Comparison of ENCODE assay signal across 1 cellular context in the genomic region with DNA sequence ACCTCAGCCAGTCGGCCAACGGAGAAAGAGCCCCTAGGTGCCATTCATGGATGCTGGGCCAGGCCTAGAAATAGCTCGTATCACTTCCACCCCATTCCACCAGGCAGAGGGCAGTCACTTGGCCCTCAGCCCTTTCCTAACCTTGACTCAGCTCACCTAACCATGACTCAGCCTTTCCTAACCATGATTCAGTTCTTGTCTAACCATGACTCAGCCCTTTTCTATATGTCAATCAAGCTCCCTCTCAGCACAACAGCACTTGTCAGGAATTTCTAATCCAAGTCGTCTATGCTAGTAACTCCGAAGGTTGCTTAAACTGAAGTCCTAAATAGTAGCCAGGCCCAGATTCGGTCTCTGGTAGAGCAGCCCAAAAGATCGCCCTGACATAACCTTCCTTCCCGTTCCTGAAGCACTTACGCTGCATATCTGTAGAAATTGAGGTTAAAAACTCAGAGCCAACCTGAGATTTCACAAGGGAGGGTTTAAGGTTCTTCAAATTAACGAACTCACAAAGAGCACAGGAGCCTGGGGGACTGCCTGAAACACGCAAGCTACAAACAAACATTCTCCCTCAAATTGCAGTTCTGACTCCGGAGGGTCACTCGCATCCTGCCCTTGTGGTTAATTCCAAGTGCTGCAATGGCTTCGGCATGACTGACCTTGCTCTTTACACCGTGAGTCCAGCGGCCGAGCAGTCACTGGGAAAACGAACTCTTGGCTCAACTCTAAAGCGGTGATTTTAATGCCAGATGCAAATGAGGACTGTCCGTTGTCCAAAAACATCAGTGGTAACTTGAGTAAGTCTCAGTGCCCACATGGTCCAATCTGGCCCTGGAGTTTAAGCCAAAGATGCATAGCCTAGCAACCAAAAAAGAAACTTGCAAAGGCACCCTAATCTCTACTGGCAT.
TF ChIP-seq lines count a peak whose summit lies in the region.

No MANE protein-coding gene starts in this region.

TF ChIP-seq in HepG2, 621 proteins besides CTCF, POLR2A, EP300 and RAD21 (continued from another document and continues in another):
- TF ChIP-seq CEBPB (IDR thresholded peaks at IDR 0.05; ENCODE audit: borderline replicate concordance, low read depth, low read length) (peak; percentile 4; the same call in 1 of the 2 replicates), ZNF44 (CRISPR knock-in tag; IDR thresholded peaks at IDR 0.05) (no peak), NFATC3 (CRISPR knock-in tag; IDR thresholded peaks at IDR 0.05) (no peak), HNF4A (CRISPR knock-in tag; IDR thresholded peaks at IDR 0.05) (peak; percentile 71), AKAP8 (CRISPR knock-in tag; IDR thresholded peaks at IDR 0.05) (no peak), LCORL (IDR thresholded peaks at IDR 0.05) (no peak), LCORL (CRISPR knock-in tag; IDR thresholded peaks at IDR 0.05) (0 out of 2 replicates have a peak, but pooled peaks have one; percentile 31), IRF2 (CRISPR knock-in tag; IDR thresholded peaks at IDR 0.05) (no peak), ZNF7 (CRISPR knock-in tag; IDR thresholded peaks at IDR 0.05) (no peak), EHMT2 (IDR thresholded peaks at IDR 0.05; ENCODE audit: borderline replicate concordance, low read depth, low read length) (0 out of 2 replicates have a peak, but pooled peaks have one; percentile 18), DNMT3B (CRISPR knock-in tag; conservative IDR thresholded peaks at IDR 0.05) (no peak), ZFP41 (CRISPR knock-in tag; IDR thresholded peaks at IDR 0.05; ENCODE audit: borderline replicate concordance) (no peak), ZNF891 (CRISPR knock-in tag; IDR thresholded peaks at IDR 0.05) (no peak), EZH2 (conservative IDR thresholded peaks at IDR 0.05; ENCODE audit: low read depth, low read length) (no peak), RBFOX2 (IDR thresholded peaks at IDR 0.05; ENCODE audit: low read depth, low read length) (no peak), JDP2 (CRISPR knock-in tag; IDR thresholded peaks at IDR 0.05; ENCODE audit: borderline replicate concordance) (no peak), ZNF614 (CRISPR knock-in tag; IDR thresholded peaks at IDR 0.05; ENCODE audit: borderline replicate concordance) (no peak), NR2F6 (IDR thresholded peaks at IDR 0.05) (no peak), NR2F6 (CRISPR knock-in tag; IDR thresholded peaks at IDR 0.05) (no peak), SRY (CRISPR knock-in tag; IDR thresholded peaks at IDR 0.05) (no peak), FOSL2 (CRISPR knock-in tag; IDR thresholded peaks at IDR 0.05) (peak; percentile 66), NONO (IDR thresholded peaks at IDR 0.05) (no peak), NONO (CRISPR knock-in tag; conservative IDR thresholded peaks at IDR 0.05) (0 out of 2 replicates have a peak, but pooled peaks have one; percentile 17), MXI1 (IDR thresholded peaks at IDR 0.05; ENCODE audit: borderline replicate concordance, low read depth, low read length) (peak; percentile 71; the same call in 1 of the 3 replicates), FOSL1 (CRISPR knock-in tag; IDR thresholded peaks at IDR 0.05; ENCODE audit: borderline replicate concordance) (0 out of 2 replicates have a peak, but pooled peaks have one; percentile 7), ZNF670 (CRISPR knock-in tag; IDR thresholded peaks at IDR 0.05; ENCODE audit: borderline replicate concordance) (no peak), IKZF1 (IDR thresholded peaks at IDR 0.05) (no peak), ZNF124 (CRISPR knock-in tag; IDR thresholded peaks at IDR 0.05) (no peak)
- TF ChIP-seq, protein P1, sequence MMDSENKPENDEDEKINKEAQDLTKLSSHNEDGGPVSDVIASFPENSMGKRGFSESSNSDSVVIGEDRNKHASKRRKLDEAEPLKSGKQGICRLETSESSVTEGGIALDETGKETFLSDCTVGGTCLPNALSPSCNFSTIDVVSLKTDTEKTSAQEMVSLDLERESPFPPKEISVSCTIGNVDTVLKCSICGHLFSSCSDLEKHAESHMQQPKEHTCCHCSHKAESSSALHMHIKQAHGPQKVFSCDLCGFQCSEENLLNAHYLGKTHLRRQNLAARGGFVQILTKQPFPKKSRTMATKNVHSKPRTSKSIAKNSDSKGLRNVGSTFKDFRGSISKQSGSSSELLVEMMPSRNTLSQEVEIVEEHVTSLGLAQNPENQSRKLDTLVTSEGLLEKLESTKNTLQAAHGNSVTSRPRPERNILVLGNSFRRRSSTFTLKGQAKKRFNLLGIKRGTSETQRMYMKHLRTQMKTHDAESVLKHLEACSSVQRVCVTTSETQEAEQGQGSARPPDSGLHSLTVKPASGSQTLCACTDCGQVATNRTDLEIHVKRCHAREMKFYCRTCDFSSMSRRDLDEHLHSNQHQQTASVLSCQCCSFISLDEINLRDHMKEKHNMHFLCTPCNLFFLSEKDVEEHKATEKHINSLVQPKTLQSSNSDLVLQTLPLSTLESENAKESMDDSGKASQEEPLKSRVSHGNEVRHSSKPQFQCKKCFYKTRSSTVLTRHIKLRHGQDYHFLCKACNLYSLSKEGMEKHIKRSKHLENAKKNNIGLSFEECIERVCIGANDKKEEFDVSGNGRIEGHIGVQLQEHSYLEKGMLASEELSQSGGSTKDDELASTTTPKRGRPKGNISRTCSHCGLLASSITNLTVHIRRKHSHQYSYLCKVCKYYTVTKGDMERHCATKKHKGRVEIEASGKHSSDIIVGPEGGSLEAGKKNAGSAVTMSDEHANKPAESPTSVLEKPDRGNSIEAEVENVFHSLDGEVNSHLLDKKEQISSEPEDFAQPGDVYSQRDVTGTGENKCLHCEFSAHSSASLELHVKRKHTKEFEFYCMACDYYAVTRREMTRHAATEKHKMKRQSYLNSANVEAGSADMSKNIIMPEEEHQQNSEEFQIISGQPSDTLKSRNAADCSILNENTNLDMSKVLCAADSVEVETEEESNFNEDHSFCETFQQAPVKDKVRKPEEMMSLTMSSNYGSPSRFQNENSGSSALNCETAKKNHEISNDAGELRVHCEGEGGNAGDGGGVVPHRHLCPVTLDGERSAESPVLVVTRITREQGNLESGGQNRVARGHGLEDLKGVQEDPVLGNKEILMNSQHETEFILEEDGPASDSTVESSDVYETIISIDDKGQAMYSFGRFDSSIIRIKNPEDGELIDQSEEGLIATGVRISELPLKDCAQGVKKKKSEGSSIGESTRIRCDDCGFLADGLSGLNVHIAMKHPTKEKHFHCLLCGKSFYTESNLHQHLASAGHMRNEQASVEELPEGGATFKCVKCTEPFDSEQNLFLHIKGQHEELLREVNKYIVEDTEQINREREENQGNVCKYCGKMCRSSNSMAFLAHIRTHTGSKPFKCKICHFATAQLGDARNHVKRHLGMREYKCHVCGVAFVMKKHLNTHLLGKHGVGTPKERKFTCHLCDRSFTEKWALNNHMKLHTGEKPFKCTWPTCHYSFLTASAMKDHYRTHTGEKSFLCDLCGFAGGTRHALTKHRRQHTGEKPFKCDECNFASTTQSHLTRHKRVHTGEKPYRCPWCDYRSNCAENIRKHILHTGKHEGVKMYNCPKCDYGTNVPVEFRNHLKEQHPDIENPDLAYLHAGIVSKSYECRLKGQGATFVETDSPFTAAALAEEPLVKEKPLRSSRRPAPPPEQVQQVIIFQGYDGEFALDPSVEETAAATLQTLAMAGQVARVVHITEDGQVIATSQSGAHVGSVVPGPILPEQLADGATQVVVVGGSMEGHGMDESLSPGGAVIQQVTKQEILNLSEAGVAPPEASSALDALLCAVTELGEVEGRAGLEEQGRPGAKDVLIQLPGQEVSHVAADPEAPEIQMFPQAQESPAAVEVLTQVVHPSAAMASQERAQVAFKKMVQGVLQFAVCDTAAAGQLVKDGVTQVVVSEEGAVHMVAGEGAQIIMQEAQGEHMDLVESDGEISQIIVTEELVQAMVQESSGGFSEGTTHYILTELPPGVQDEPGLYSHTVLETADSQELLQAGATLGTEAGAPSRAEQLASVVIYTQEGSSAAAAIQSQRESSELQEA (CRISPR knock-in tag; IDR thresholded peaks at IDR 0.05; ENCODE audit: not compliant biosample characterization), result no peak
- TF ChIP-seq, protein P2, sequence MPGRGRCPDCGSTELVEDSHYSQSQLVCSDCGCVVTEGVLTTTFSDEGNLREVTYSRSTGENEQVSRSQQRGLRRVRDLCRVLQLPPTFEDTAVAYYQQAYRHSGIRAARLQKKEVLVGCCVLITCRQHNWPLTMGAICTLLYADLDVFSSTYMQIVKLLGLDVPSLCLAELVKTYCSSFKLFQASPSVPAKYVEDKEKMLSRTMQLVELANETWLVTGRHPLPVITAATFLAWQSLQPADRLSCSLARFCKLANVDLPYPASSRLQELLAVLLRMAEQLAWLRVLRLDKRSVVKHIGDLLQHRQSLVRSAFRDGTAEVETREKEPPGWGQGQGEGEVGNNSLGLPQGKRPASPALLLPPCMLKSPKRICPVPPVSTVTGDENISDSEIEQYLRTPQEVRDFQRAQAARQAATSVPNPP (CRISPR knock-in tag; IDR thresholded peaks at IDR 0.05), result no peak
- TF ChIP-seq, protein P3, sequence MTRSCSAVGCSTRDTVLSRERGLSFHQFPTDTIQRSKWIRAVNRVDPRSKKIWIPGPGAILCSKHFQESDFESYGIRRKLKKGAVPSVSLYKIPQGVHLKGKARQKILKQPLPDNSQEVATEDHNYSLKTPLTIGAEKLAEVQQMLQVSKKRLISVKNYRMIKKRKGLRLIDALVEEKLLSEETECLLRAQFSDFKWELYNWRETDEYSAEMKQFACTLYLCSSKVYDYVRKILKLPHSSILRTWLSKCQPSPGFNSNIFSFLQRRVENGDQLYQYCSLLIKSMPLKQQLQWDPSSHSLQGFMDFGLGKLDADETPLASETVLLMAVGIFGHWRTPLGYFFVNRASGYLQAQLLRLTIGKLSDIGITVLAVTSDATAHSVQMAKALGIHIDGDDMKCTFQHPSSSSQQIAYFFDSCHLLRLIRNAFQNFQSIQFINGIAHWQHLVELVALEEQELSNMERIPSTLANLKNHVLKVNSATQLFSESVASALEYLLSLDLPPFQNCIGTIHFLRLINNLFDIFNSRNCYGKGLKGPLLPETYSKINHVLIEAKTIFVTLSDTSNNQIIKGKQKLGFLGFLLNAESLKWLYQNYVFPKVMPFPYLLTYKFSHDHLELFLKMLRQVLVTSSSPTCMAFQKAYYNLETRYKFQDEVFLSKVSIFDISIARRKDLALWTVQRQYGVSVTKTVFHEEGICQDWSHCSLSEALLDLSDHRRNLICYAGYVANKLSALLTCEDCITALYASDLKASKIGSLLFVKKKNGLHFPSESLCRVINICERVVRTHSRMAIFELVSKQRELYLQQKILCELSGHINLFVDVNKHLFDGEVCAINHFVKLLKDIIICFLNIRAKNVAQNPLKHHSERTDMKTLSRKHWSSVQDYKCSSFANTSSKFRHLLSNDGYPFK (CRISPR knock-in tag; IDR thresholded peaks at IDR 0.05; ENCODE audit: borderline replicate concordance), result no peak
- TF ChIP-seq, protein P4, sequence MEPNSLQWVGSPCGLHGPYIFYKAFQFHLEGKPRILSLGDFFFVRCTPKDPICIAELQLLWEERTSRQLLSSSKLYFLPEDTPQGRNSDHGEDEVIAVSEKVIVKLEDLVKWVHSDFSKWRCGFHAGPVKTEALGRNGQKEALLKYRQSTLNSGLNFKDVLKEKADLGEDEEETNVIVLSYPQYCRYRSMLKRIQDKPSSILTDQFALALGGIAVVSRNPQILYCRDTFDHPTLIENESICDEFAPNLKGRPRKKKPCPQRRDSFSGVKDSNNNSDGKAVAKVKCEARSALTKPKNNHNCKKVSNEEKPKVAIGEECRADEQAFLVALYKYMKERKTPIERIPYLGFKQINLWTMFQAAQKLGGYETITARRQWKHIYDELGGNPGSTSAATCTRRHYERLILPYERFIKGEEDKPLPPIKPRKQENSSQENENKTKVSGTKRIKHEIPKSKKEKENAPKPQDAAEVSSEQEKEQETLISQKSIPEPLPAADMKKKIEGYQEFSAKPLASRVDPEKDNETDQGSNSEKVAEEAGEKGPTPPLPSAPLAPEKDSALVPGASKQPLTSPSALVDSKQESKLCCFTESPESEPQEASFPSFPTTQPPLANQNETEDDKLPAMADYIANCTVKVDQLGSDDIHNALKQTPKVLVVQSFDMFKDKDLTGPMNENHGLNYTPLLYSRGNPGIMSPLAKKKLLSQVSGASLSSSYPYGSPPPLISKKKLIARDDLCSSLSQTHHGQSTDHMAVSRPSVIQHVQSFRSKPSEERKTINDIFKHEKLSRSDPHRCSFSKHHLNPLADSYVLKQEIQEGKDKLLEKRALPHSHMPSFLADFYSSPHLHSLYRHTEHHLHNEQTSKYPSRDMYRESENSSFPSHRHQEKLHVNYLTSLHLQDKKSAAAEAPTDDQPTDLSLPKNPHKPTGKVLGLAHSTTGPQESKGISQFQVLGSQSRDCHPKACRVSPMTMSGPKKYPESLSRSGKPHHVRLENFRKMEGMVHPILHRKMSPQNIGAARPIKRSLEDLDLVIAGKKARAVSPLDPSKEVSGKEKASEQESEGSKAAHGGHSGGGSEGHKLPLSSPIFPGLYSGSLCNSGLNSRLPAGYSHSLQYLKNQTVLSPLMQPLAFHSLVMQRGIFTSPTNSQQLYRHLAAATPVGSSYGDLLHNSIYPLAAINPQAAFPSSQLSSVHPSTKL (CRISPR knock-in tag; IDR thresholded peaks at IDR 0.05), result no peak
- TF ChIP-seq, protein P5, sequence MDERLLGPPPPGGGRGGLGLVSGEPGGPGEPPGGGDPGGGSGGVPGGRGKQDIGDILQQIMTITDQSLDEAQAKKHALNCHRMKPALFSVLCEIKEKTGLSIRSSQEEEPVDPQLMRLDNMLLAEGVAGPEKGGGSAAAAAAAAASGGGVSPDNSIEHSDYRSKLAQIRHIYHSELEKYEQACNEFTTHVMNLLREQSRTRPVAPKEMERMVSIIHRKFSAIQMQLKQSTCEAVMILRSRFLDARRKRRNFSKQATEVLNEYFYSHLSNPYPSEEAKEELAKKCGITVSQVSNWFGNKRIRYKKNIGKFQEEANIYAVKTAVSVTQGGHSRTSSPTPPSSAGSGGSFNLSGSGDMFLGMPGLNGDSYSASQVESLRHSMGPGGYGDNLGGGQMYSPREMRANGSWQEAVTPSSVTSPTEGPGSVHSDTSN (CRISPR knock-in tag; IDR thresholded peaks at IDR 0.05), result peak; percentile 70
- TF ChIP-seq, protein P6, sequence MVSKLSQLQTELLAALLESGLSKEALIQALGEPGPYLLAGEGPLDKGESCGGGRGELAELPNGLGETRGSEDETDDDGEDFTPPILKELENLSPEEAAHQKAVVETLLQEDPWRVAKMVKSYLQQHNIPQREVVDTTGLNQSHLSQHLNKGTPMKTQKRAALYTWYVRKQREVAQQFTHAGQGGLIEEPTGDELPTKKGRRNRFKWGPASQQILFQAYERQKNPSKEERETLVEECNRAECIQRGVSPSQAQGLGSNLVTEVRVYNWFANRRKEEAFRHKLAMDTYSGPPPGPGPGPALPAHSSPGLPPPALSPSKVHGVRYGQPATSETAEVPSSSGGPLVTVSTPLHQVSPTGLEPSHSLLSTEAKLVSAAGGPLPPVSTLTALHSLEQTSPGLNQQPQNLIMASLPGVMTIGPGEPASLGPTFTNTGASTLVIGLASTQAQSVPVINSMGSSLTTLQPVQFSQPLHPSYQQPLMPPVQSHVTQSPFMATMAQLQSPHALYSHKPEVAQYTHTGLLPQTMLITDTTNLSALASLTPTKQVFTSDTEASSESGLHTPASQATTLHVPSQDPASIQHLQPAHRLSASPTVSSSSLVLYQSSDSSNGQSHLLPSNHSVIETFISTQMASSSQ (IDR thresholded peaks at IDR 0.05; ENCODE audit: low read depth), result no peak
- TF ChIP-seq, protein P6 (CRISPR knock-in tag; IDR thresholded peaks at IDR 0.05; ENCODE audit: borderline replicate concordance), result no peak
